In genomic region chr2:150127995-150128394, GRCh38 we compare ENCODE assay signal across 24 cellular contexts.
DNase-seq lines count a peak whose midpoint lies in the region; ATAC-seq and TF ChIP-seq lines count a peak whose summit lies in the region.
"Had no signal": no experiment of that assay in that cellular context is flagged by ENCODE, and none has a peak within 500 bp of the region (broad histone marks: within the 10 kb centered on the region; RNA-seq: fewer than 3 reads in every experiment).

No MANE protein-coding gene starts in this region.

- H3K9me3 ChIP-seq in naive thymus-derived CD4-positive, alpha-beta T cell (ENCODE audit: control insufficient read depth in 2 of 3, low read length in 3 of 3), result no peaks in the 10 kb centered on the region
- H3K9me3 ChIP-seq: thoracic aorta had no signal

- H3K27ac Mint-ChIP-seq in naive thymus-derived CD4-positive, alpha-beta T cell, result no peak overlapping the region
- H3K27ac Mint-ChIP-seq: activated naive CD4-positive, alpha-beta T cell treated with anti-CD3 and anti-CD28 coated beads, Interleukin-2, amount 50 U/mL, for 24 hours; CD4-positive, alpha-beta T cell; GM23338; mesothelial cell of epicardium; neural progenitor cell; stimulated activated effector memory CD8-positive, alpha-beta T cell treated with anti-CD3 and anti-CD28 coated beads, Interleukin-12 subunit alpha, Interleukin-12 subunit beta, amount 100 ng/mL, for 72 hours; T-helper 17 cell; WTC11 had no signal

- H3K27me3 ChIP-seq in naive thymus-derived CD4-positive, alpha-beta T cell (ENCODE audit: control insufficient read depth in 2 of 2, insufficient read depth in 2 of 2, low read length in 2 of 2), result no peaks in the 10 kb centered on the region
- H3K27me3 ChIP-seq: neural progenitor cell had no signal

- H3K4me1 Mint-ChIP-seq in naive thymus-derived CD4-positive, alpha-beta T cell, result no peaks in the 10 kb centered on the region
- H3K4me1 Mint-ChIP-seq: activated naive CD4-positive, alpha-beta T cell treated with anti-CD3 and anti-CD28 coated beads, Interleukin-2, amount 50 U/mL, for 24 hours; stimulated activated effector memory CD8-positive, alpha-beta T cell treated with anti-CD3 and anti-CD28 coated beads, Interleukin-12 subunit alpha, Interleukin-12 subunit beta, amount 100 ng/mL, for 72 hours; T-helper 17 cell had no signal

- no peaks in the 10 kb centered on the region for H3K27me3 Mint-ChIP-seq in naive thymus-derived CD4-positive, alpha-beta T cell
- H3K27me3 Mint-ChIP-seq: activated naive CD4-positive, alpha-beta T cell treated with anti-CD3 and anti-CD28 coated beads, Interleukin-2, amount 50 U/mL, for 24 hours; CD4-positive, alpha-beta T cell; T-helper 17 cell had no signal

- H3K4me3 ChIP-seq in choroid plexus epithelial cell (ENCODE audit: low read depth, low read length), result no peak overlapping the region
- no peak overlapping the region for H3K4me3 ChIP-seq in naive thymus-derived CD4-positive, alpha-beta T cell (ENCODE audit: low read length)
- H3K4me3 ChIP-seq: GM23338, neural progenitor cell, thoracic aorta had no signal

- intact Hi-C loops in naive thymus-derived CD4-positive, alpha-beta T cell (cut with micrococcal nuclease), result no loop called here
- intact Hi-C loops in cardiac septum (cut with DNase I), result no loop called here

- CTCF ChIA-PET in naive thymus-derived CD4-positive, alpha-beta T cell (lab: Charles Lee), result interaction anchor here (0.5 to 0.7 kb wide), 2 partner anchors 69 to 867 kb away, joined by 3 to 5 read pairs; no protein-coding TSS in a partner anchor

- POLR2A ChIA-PET in naive thymus-derived CD4-positive, alpha-beta T cell (lab: Charles Lee), result no interaction called here

- DNase-seq in AG08395 (ENCODE audit: low spot score) (peak; percentile 20), M059J (ENCODE audit: low read depth) (peak; percentile 40), choroid plexus epithelial cell (ENCODE audit: low read depth) (peak; percentile 82), kidney tubule cell (ENCODE audit: low spot score) (peak; percentile 80), cardiac septum (ENCODE audit: low spot score) (no peak), SKM-1 treated with dmso at 0.1 percent for 144 hours (lab: John Stamatoyannopoulos, UW; ENCODE audit: unreplicated experiment) (no peak)
- DNase-seq in naive thymus-derived CD4-positive, alpha-beta T cell, result no peak
- DNase-seq: ACHN; activated T-cell treated with anti-CD3 and anti-CD28 coated beads, Interleukin-2, amount 50 U/mL, for 48 hours; CD4-positive, alpha-beta T cell; hippocampal formation; NCI-H1930; NCI-H524; SHP77; T-helper 17 cell had no signal

- no peak for TF ChIP-seq CTCF in choroid plexus epithelial cell (conservative IDR thresholded peaks at IDR 0.05; ENCODE audit: low read depth, low read length)

- no peak for ATAC-seq in naive thymus-derived CD4-positive, alpha-beta T cell
- no peak for ATAC-seq in GM21390 (IDR thresholded peaks at IDR 0.05; ENCODE audit: unreplicated experiment)
- ATAC-seq: GM23338; stimulated activated effector memory CD8-positive, alpha-beta T cell treated with anti-CD3 and anti-CD28 coated beads, Interleukin-12 subunit alpha, Interleukin-12 subunit beta, amount 100 ng/mL, for 72 hours; T-helper 17 cell; WTC11 had no signal

- H3K36me3 Mint-ChIP-seq in naive thymus-derived CD4-positive, alpha-beta T cell, result no peaks in the 10 kb centered on the region
- H3K36me3 Mint-ChIP-seq: activated naive CD4-positive, alpha-beta T cell treated with anti-CD3 and anti-CD28 coated beads, Interleukin-2, amount 50 U/mL, for 24 hours; brain; neural progenitor cell; stimulated activated effector memory CD8-positive, alpha-beta T cell treated with anti-CD3 and anti-CD28 coated beads, Interleukin-12 subunit alpha, Interleukin-12 subunit beta, amount 100 ng/mL, for 72 hours had no signal

- H3K36me3 ChIP-seq in naive thymus-derived CD4-positive, alpha-beta T cell (ENCODE audit: control insufficient read depth in 2 of 3, insufficient read depth in 3 of 3, low read length in 3 of 3), result no peaks in the 10 kb centered on the region
- H3K36me3 ChIP-seq: neural progenitor cell, thoracic aorta had no signal

- H3K4me3 Mint-ChIP-seq in naive thymus-derived CD4-positive, alpha-beta T cell, result no peak overlapping the region
- H3K4me3 Mint-ChIP-seq: activated naive CD4-positive, alpha-beta T cell treated with anti-CD3 and anti-CD28 coated beads, Interleukin-2, amount 50 U/mL, for 24 hours; brain; CD4-positive, alpha-beta T cell; GM23338; mesothelial cell of epicardium; neural progenitor cell; stimulated activated effector memory CD8-positive, alpha-beta T cell treated with anti-CD3 and anti-CD28 coated beads, Interleukin-12 subunit alpha, Interleukin-12 subunit beta, amount 100 ng/mL, for 72 hours; T-helper 17 cell; WTC11 had no signal

- no peak overlapping the region for H3K27ac ChIP-seq in naive thymus-derived CD4-positive, alpha-beta T cell (ENCODE audit: low read depth, low read length)
- H3K27ac ChIP-seq: neural progenitor cell, thoracic aorta had no signal

- no peaks in the 10 kb centered on the region for H3K4me1 ChIP-seq in naive thymus-derived CD4-positive, alpha-beta T cell (ENCODE audit: control insufficient read depth in 2 of 2, insufficient read depth in 2 of 2, low read length in 2 of 2)

- H3K9me3 Mint-ChIP-seq in naive thymus-derived CD4-positive, alpha-beta T cell, result peaks cover 0 to 8% (median 3%) of the 10 kb centered on the region in 11 donors

Comparison
In these comparisons a context has a peak if more than half of its experiments do, and no peak if none do; other contexts are left out.
1. DNase-seq: peak in AG08395 (single experiment), M059J (single experiment), choroid plexus epithelial cell (single experiment) and kidney tubule cell (single experiment); none in naive thymus-derived CD4-positive, alpha-beta T cell (0 of 9), cardiac septum (single experiment) and SKM-1 treated with dmso at 0.1 percent for 144 hours (single experiment).